15 cellular contexts compared by ENCODE assay signal in genomic region chr11:73971175-73971719, GRCh38. TPM values are rescaled to one million over a fixed set of nuclear protein-coding genes. Genes with fewer than 3 reads are reported as not detected.
DNase-seq lines count a peak whose midpoint lies in the region; ATAC-seq and TF ChIP-seq lines count a peak whose summit lies in the region.
"Had no signal": no experiment of that assay in that cellular context is flagged by ENCODE, and none has a peak within 500 bp of the region (broad histone marks: within the 10 kb centered on the region; RNA-seq: fewer than 3 reads in every experiment).

No MANE protein-coding gene starts in this region.

- CTCF ChIA-PET in activated CD4-positive, alpha-beta T cell treated with anti-CD3 and anti-CD28 coated beads for 36 hours (lab: Charles Lee), result interaction anchor here (1.5 kb wide), 1 partner anchor 9 kb away, joined by 7 read pairs; no protein-coding TSS in a partner anchor

- H3K27ac ChIP-seq in spleen, result peak overlapping the region in 7 of 8 donors; percentile 15 to 97 (median 48)
- H3K27ac ChIP-seq: neural progenitor cell, upper lobe of left lung had no signal

- H3K36me3 ChIP-seq in spleen, result peaks cover 0 to 35% (median 22%) of the 10 kb centered on the region in 6 donors

- H3K4me1 Mint-ChIP-seq in activated CD4-positive, alpha-beta T cell treated with anti-CD3 and anti-CD28 coated beads for 36 hours, result peaks cover 83% of the 10 kb centered on the region
- H3K4me1 Mint-ChIP-seq in activated T-helper 1 cell treated with anti-CD3 and anti-CD28 coated beads, Interleukin-12 subunit alpha, Interleukin-12 subunit beta, Interleukin-2, Interleukin-4 antibody, amounts not matched to agents 30 ng/mL and 10 ng/mL and 1 ng/mL, durations not matched to agents 14 hours and 24 hours and 36 hours (ENCODE audit: low read depth), result peaks cover 70% of the 10 kb centered on the region
- H3K4me1 Mint-ChIP-seq: neural progenitor cell had no signal

- no peak overlapping the region for H3K4me3 Mint-ChIP-seq in activated CD4-positive, alpha-beta T cell treated with anti-CD3 and anti-CD28 coated beads for 36 hours
- no peak overlapping the region for H3K4me3 Mint-ChIP-seq in activated T-helper 1 cell treated with anti-CD3 and anti-CD28 coated beads, Interleukin-12 subunit alpha, Interleukin-12 subunit beta, Interleukin-2, Interleukin-4 antibody, amounts not matched to agents 30 ng/mL and 10 ng/mL and 1 ng/mL, durations not matched to agents 14 hours and 24 hours and 36 hours
- H3K4me3 Mint-ChIP-seq: neural progenitor cell had no signal

- peaks cover 16 to 85% (median 63%) of the 10 kb centered on the region in 6 donors for H3K4me1 ChIP-seq in spleen
- H3K4me1 ChIP-seq: neural progenitor cell had no signal

- no peak overlapping the region for H3K4me3 ChIP-seq in spleen
- H3K4me3 ChIP-seq: neural progenitor cell, upper lobe of left lung had no signal

- TF ChIP-seq POLR2A in spleen (IDR thresholded peaks at IDR 0.05), result peak in 1 of 3 donors; percentile 42

- DNase-seq in activated CD4-positive, alpha-beta T cell treated with anti-CD3 and anti-CD28 coated beads for 36 hours, result no peak
- DNase-seq in activated CD4-positive, alpha-beta T cell treated with anti-CD3 and anti-CD28 coated beads, Interleukin-2, amount 50 U/mL, for 1 hour, result no peak
- peak in 44 of 76 experiments; percentile 17 to 65 (median 45) for DNase-seq in HUDEP-2 (lab: John Stamatoyannopoulos, UW; ENCODE audit: unreplicated experiment in 76 of 76)
- DNase-seq in activated T-helper 1 cell treated with anti-CD3 and anti-CD28 coated beads, Interleukin-12 subunit alpha, Interleukin-12 subunit beta, Interleukin-2, Interleukin-4 antibody, amounts not matched to agents 30 ng/mL and 10 ng/mL and 1 ng/mL, durations not matched to agents 14 hours and 24 hours and 36 hours (ENCODE audit: low spot score), result no peak
- DNase-seq in spleen, result peak; percentile 67
- DNase-seq in ureter (ENCODE audit: low spot score), result no peak
- no peak for DNase-seq in NCI-H187 treated with DMSO at 0.1 percent for 48 hours (lab: John Stamatoyannopoulos, UW)
- DNase-seq: GF-D8, SHP77 had no signal

- 67 to 79% (median 74%) methylated on average over 5 to 6 of the region's 6 CpGs for WGBS in spleen, 5 donors

- H3K27me3 Mint-ChIP-seq in activated CD4-positive, alpha-beta T cell treated with anti-CD3 and anti-CD28 coated beads for 36 hours, result no peaks in the 10 kb centered on the region
- H3K27me3 Mint-ChIP-seq in activated T-helper 1 cell treated with anti-CD3 and anti-CD28 coated beads, Interleukin-12 subunit alpha, Interleukin-12 subunit beta, Interleukin-2, Interleukin-4 antibody, amounts not matched to agents 30 ng/mL and 10 ng/mL and 1 ng/mL, durations not matched to agents 14 hours and 24 hours and 36 hours (ENCODE audit: insufficient read depth), result no peaks in the 10 kb centered on the region

- intact Hi-C loops in activated CD4-positive, alpha-beta T cell treated with anti-CD3 and anti-CD28 coated beads for 36 hours (cut with DNase I, micrococcal nuclease), result no loop called here
- intact Hi-C loops in activated T-helper 1 cell treated with anti-CD3 and anti-CD28 coated beads, Interleukin-12 subunit alpha, Interleukin-12 subunit beta, Interleukin-2, Interleukin-4 antibody, amounts not matched to agents 30 ng/mL and 10 ng/mL and 1 ng/mL, durations not matched to agents 14 hours and 24 hours and 36 hours (cut with micrococcal nuclease), result no loop called here
- intact Hi-C loops in spleen (cut with DNase I; ENCODE audit: low total_unique reads), result no loop called here

- no peaks in the 10 kb centered on the region for H3K9me3 Mint-ChIP-seq in activated CD4-positive, alpha-beta T cell treated with anti-CD3 and anti-CD28 coated beads for 36 hours (ENCODE audit: low read depth)
- H3K9me3 Mint-ChIP-seq in activated T-helper 1 cell treated with anti-CD3 and anti-CD28 coated beads, Interleukin-12 subunit alpha, Interleukin-12 subunit beta, Interleukin-2, Interleukin-4 antibody, amounts not matched to agents 30 ng/mL and 10 ng/mL and 1 ng/mL, durations not matched to agents 14 hours and 24 hours and 36 hours, result no peaks in the 10 kb centered on the region
- H3K9me3 Mint-ChIP-seq: neural progenitor cell had no signal

- H3K27me3 ChIP-seq in spleen (replicated peaks in 1 of 7), result no peaks in the 10 kb centered on the region
- H3K27me3 ChIP-seq: neural progenitor cell, upper lobe of left lung had no signal

- peaks cover 22% of the 10 kb centered on the region for H3K36me3 Mint-ChIP-seq in activated CD4-positive, alpha-beta T cell treated with anti-CD3 and anti-CD28 coated beads for 36 hours (ENCODE audit: low read depth)
- peaks cover 30% of the 10 kb centered on the region for H3K36me3 Mint-ChIP-seq in activated T-helper 1 cell treated with anti-CD3 and anti-CD28 coated beads, Interleukin-12 subunit alpha, Interleukin-12 subunit beta, Interleukin-2, Interleukin-4 antibody, amounts not matched to agents 30 ng/mL and 10 ng/mL and 1 ng/mL, durations not matched to agents 14 hours and 24 hours and 36 hours (ENCODE audit: low read depth)

- H3K27ac Mint-ChIP-seq in activated CD4-positive, alpha-beta T cell treated with anti-CD3 and anti-CD28 coated beads for 36 hours, result peak overlapping the region; percentile 83
- H3K27ac Mint-ChIP-seq in activated T-helper 1 cell treated with anti-CD3 and anti-CD28 coated beads, Interleukin-12 subunit alpha, Interleukin-12 subunit beta, Interleukin-2, Interleukin-4 antibody, amounts not matched to agents 30 ng/mL and 10 ng/mL and 1 ng/mL, durations not matched to agents 14 hours and 24 hours and 36 hours, result peak overlapping the region; percentile 69
- H3K27ac Mint-ChIP-seq: neural progenitor cell had no signal

- no peaks in the 10 kb centered on the region for H3K9me3 ChIP-seq in spleen
- H3K9me3 ChIP-seq: upper lobe of left lung had no signal

- POLR2A ChIA-PET in activated CD4-positive, alpha-beta T cell treated with anti-CD3 and anti-CD28 coated beads for 36 hours (lab: Charles Lee), result interaction anchor here (0.6 to 1.9 kb wide), 3 partner anchors 9 to 75 kb away, joined by 3 to 7 read pairs (median 5); no protein-coding TSS in a partner anchor

- TF ChIP-seq CTCF in spleen (IDR thresholded peaks at IDR 0.05 in 8 of 11, conservative IDR thresholded peaks at IDR 0.05 in 3 of 11), result no peak

- ATAC-seq in activated CD4-positive, alpha-beta T cell treated with anti-CD3 and anti-CD28 coated beads for 36 hours, result no peak
- ATAC-seq in HG02571 (IDR thresholded peaks at IDR 0.05; ENCODE audit: unreplicated experiment), result no peak
- ATAC-seq: activated CD4-positive, CD25-positive, alpha-beta regulatory T cell treated with anti-CD3 and anti-CD28 coated beads, Interleukin-2, amount 50 U/mL, for 24 hours had no signal

RNA-seq across cellular contexts. Expression of gene UCP2, which starts 11.4 kb away (rescaled TPM):
- 100 to 1,000 TPM; 259 to 261 TPM for total RNA-seq in activated CD4-positive, alpha-beta T cell treated with anti-CD3 and anti-CD28 coated beads for 36 hours
- total RNA-seq in activated T-helper 1 cell treated with anti-CD3 and anti-CD28 coated beads, Interleukin-12 subunit alpha, Interleukin-12 subunit beta, Interleukin-2, Interleukin-4 antibody, amounts not matched to agents 30 ng/mL and 10 ng/mL and 1 ng/mL, durations not matched to agents 14 hours and 24 hours and 36 hours, result 821 and 858 TPM in 2 replicates
- 100 to 1,000 TPM; 369 to 556 (median 427) TPM for total RNA-seq in spleen
- polyA plus RNA-seq in spleen, result 100 to 1,000 TPM; 209 to 281 (median 275) TPM
- total RNA-seq in ureter, result 269 TPM

RNA-seq across cellular contexts. Expression of gene DNAJB13, which starts 20.4 kb away (rescaled TPM):
- total RNA-seq in activated CD4-positive, alpha-beta T cell treated with anti-CD3 and anti-CD28 coated beads for 36 hours, result under 1 TPM; 0.37 to 0.57 TPM
- total RNA-seq in activated T-helper 1 cell treated with anti-CD3 and anti-CD28 coated beads, Interleukin-12 subunit alpha, Interleukin-12 subunit beta, Interleukin-2, Interleukin-4 antibody, amounts not matched to agents 30 ng/mL and 10 ng/mL and 1 ng/mL, durations not matched to agents 14 hours and 24 hours and 36 hours, result 0.29 and 0.64 TPM in 2 replicates
- total RNA-seq in spleen (under 1 TPM in 1 of 7 donors, not detected in 6; 0.32 TPM), ureter (2.0 TPM)
- under 1 TPM in 2 of 3 donors, not detected in 1; 0.04 to 0.06 TPM for polyA plus RNA-seq in spleen
- total RNA-seq: glomerular endothelial cell, H4 had no signal

RNA-seq across cellular contexts. Expression of gene UCP3, which starts 37.6 kb away (rescaled TPM):
- under 1 TPM; 0.69 to 0.73 TPM for total RNA-seq in activated CD4-positive, alpha-beta T cell treated with anti-CD3 and anti-CD28 coated beads for 36 hours
- 4.1 and 4.8 TPM in 2 replicates for total RNA-seq in activated T-helper 1 cell treated with anti-CD3 and anti-CD28 coated beads, Interleukin-12 subunit alpha, Interleukin-12 subunit beta, Interleukin-2, Interleukin-4 antibody, amounts not matched to agents 30 ng/mL and 10 ng/mL and 1 ng/mL, durations not matched to agents 14 hours and 24 hours and 36 hours
- total RNA-seq in spleen (1 to 10 TPM; 2.0 to 7.1 (median 4.8) TPM), ureter (1.9 TPM)
- 1 to 10 TPM in 2 of 3 donors, under 1 TPM in 1; 0.68 to 2.6 (median 1.5) TPM for polyA plus RNA-seq in spleen
- total RNA-seq: H4 had no signal

Comparison
In these comparisons a context has a peak if more than half of its experiments do, and no peak if none do; other contexts are left out.
1. DNase-seq: peak in HUDEP-2 (44 of 76) and spleen (single experiment); none in activated CD4-positive, alpha-beta T cell treated with anti-CD3 and anti-CD28 coated beads for 36 hours (single experiment), activated CD4-positive, alpha-beta T cell treated with anti-CD3 and anti-CD28 coated beads, Interleukin-2, amount 50 U/mL, for 1 hour (single experiment), activated T-helper 1 cell treated with anti-CD3 and anti-CD28 coated beads, Interleukin-12 subunit alpha, Interleukin-12 subunit beta, Interleukin-2, Interleukin-4 antibody, amounts not matched to agents 30 ng/mL and 10 ng/mL and 1 ng/mL, durations not matched to agents 14 hours and 24 hours and 36 hours (single experiment), ureter (single experiment) and NCI-H187 treated with DMSO at 0.1 percent for 48 hours (single experiment).